In genomic region chr20:59616306-59616705, GRCh38 we compare ENCODE assay signal across 28 cellular contexts. TPM values are rescaled to one million over a fixed set of nuclear protein-coding genes. Genes with fewer than 3 reads are reported as not detected.
"Had no signal": no experiment of that assay in that cellular context is flagged by ENCODE, and none has a peak within 500 bp of the region (broad histone marks: within the 10 kb centered on the region; RNA-seq: fewer than 3 reads in every experiment).

No MANE protein-coding gene starts in this region.

- DNase-seq: activated CD4-positive, alpha-beta memory T cell treated with anti-CD3 and anti-CD28 coated beads for 36 hours; activated CD4-positive, alpha-beta T cell treated with anti-CD3 and anti-CD28 coated beads for 36 hours; activated CD4-positive, alpha-beta T cell treated with anti-CD3 and anti-CD28 coated beads, Interleukin-2, amount 10 ng/mL, durations not matched to agents 24 days and 14 days; activated CD4-positive, CD25-positive, alpha-beta regulatory T cell; activated CD4-positive, CD25-positive, alpha-beta regulatory T cell treated with anti-CD3 and anti-CD28 coated beads, Interleukin-2, amount 50 U/mL, for 72 hours; activated CD8-positive, alpha-beta memory T cell treated with anti-CD3 and anti-CD28 coated beads, Interleukin-2, amount 10 ng/mL, durations not matched to agents 7 days and 5 days; activated CD8-positive, alpha-beta memory T cell treated with anti-CD3 and anti-CD28 coated beads, Interleukin-2, amount 50 U/mL, for 4 hours; activated CD8-positive, alpha-beta T cell treated with anti-CD3 and anti-CD28 coated beads, Interleukin-2, amount 10 ng/mL, durations not matched to agents 7 days and 5 days; activated gamma-delta T cell treated with Interleukin-2 at 50 U/mL for 16 hours; activated naive CD4-positive, alpha-beta T cell treated with anti-CD3 and anti-CD28 coated beads, Interleukin-2, amount 50 U/mL, for 16 hours; activated naive CD4-positive, alpha-beta T cell treated with Interleukin-2 at 50 U/mL for 16 hours; activated T-cell treated with anti-CD3 and anti-CD28 coated beads, Interleukin-2, amount 50 U/mL, for 1 hour; activated T-cell treated with anti-CD3 and anti-CD28 coated beads, Interleukin-2, amount 50 U/mL, for 48 hours; amniotic stem cell; anterior cingulate cortex; brain microvascular endothelial cell; central memory CD4-positive, alpha-beta T cell; cerebellar nuclear complex; colonic mucosa; effector memory CD4-positive, alpha-beta T cell; endodermal cell; foreskin fibroblast; T-helper 2 cell had no signal

- H3K27me3 ChIP-seq: brain microvascular endothelial cell, colonic mucosa had no signal

- H3K9me3 ChIP-seq: colonic mucosa had no signal

- H3K4me3 ChIP-seq: colonic mucosa had no signal

- H3K4me1 ChIP-seq: colonic mucosa had no signal

- H3K36me3 ChIP-seq: brain microvascular endothelial cell, colonic mucosa had no signal

- H3K27ac ChIP-seq: brain microvascular endothelial cell, colonic mucosa had no signal

- ATAC-seq: activated CD4-positive, alpha-beta T cell treated with anti-CD3 and anti-CD28 coated beads for 36 hours; activated CD8-positive, alpha-beta memory T cell treated with anti-CD3 and anti-CD28 coated beads, Interleukin-2, amount 10 ng/mL, durations not matched to agents 7 days and 5 days; activated CD8-positive, alpha-beta T cell treated with anti-CD3 and anti-CD28 coated beads, Interleukin-2, amount 10 ng/mL, durations not matched to agents 7 days and 5 days; esophagus mucosa had no signal

RNA-seq across cellular contexts. Expression of gene PHACTR3, which starts 12.0 kb away (rescaled TPM):
- total RNA-seq: activated CD4-positive, alpha-beta memory T cell treated with anti-CD3 and anti-CD28 coated beads for 36 hours; activated CD4-positive, alpha-beta T cell treated with anti-CD3 and anti-CD28 coated beads for 36 hours; activated CD4-positive, alpha-beta T cell treated with anti-CD3 and anti-CD28 coated beads, Interleukin-2, amount 10 ng/mL, durations not matched to agents 24 days and 14 days; activated CD8-positive, alpha-beta memory T cell treated with anti-CD3 and anti-CD28 coated beads for 36 hours; activated CD8-positive, alpha-beta memory T cell treated with anti-CD3 and anti-CD28 coated beads, Interleukin-2, amount 10 ng/mL, durations not matched to agents 7 days and 5 days; activated CD8-positive, alpha-beta T cell treated with anti-CD3 and anti-CD28 coated beads, Interleukin-2, amount 10 ng/mL, durations not matched to agents 7 days and 5 days; activated T-helper 1 cell treated with anti-CD3 and anti-CD28 coated beads, Interleukin-12 subunit alpha, Interleukin-12 subunit beta, Interleukin-2, Interleukin-4 antibody, amounts not matched to agents 30 ng/mL and 10 ng/mL and 1 ng/mL, durations not matched to agents 14 hours and 24 hours and 36 hours; activated T-helper 2 cell treated with anti-CD3 and anti-CD28 coated beads, Interferon-gamma antibody, Interleukin-2, Interleukin-4, amounts not matched to agents 10 μg/mL and 5 μg/mL and 100 μg/mL, durations not matched to agents 14 hours and 24 hours and 36 hours; esophagus mucosa; T-helper 1 cell treated with Interleukin-12 subunit alpha and Interleukin-12 subunit beta and Interleukin-4 antibody, amounts not matched to agents 30 ng/mL and 1 ng/mL, for 36 hours had no signal
